In genomic region chr20:8144282-8145245, GRCh38 we compare ENCODE assay signal across 1 cellular context.
TF ChIP-seq lines count a peak whose summit lies in the region.

No MANE protein-coding gene starts in this region.

TF ChIP-seq in HepG2, 621 proteins besides CTCF, POLR2A, EP300 and RAD21 (continued from another document and continues in another):
- TF ChIP-seq ZBTB38 (CRISPR knock-in tag; IDR thresholded peaks at IDR 0.05) (peak; percentile 64; the same call in 1 of the 2 replicates), ZNF33B (CRISPR knock-in tag; IDR thresholded peaks at IDR 0.05) (peak; percentile 94), ZNF382 (CRISPR knock-in tag; IDR thresholded peaks at IDR 0.05; ENCODE audit: borderline replicate concordance) (no peak), ZNF281 (CRISPR knock-in tag; IDR thresholded peaks at IDR 0.05; ENCODE audit: borderline replicate concordance) (peak; percentile 92), BORCS8-MEF2B (CRISPR knock-in tag; IDR thresholded peaks at IDR 0.05) (peak; percentile 79; the same call in 1 of the 2 replicates), RFX3 (CRISPR knock-in tag; IDR thresholded peaks at IDR 0.05) (0 out of 2 replicates have a peak, but pooled peaks have one; percentile 9), RCOR2 (CRISPR knock-in tag; IDR thresholded peaks at IDR 0.05) (peak; percentile 99), ZSCAN30 (CRISPR knock-in tag; IDR thresholded peaks at IDR 0.05) (no peak), RBAK (CRISPR knock-in tag; IDR thresholded peaks at IDR 0.05) (peak; percentile 94), RAD51 (IDR thresholded peaks at IDR 0.05; ENCODE audit: borderline replicate concordance) (no peak), PBX3 (CRISPR knock-in tag; IDR thresholded peaks at IDR 0.05; ENCODE audit: borderline replicate concordance) (no peak), SRSF1 (optimal IDR thresholded peaks at IDR 0.05; ENCODE audit: low read depth, low read length) (no peak), ZBTB3 (CRISPR knock-in tag; IDR thresholded peaks at IDR 0.05; ENCODE audit: borderline replicate concordance, low read depth) (peak; percentile 82), SOX5 (CRISPR knock-in tag; IDR thresholded peaks at IDR 0.05; ENCODE audit: borderline replicate concordance) (peak; percentile 99), ZNF564 (CRISPR knock-in tag; IDR thresholded peaks at IDR 0.05) (peak; percentile 76; the same call in 1 of the 2 replicates), ZKSCAN1 (IDR thresholded peaks at IDR 0.05; ENCODE audit: low read length) (peak; percentile 72; the same call in 1 of the 2 replicates), KDM4B (CRISPR knock-in tag; IDR thresholded peaks at IDR 0.05) (peak; percentile 100), ZNF317 (CRISPR knock-in tag; IDR thresholded peaks at IDR 0.05) (peak; percentile 94), GFI1 (CRISPR knock-in tag; IDR thresholded peaks at IDR 0.05; ENCODE audit: borderline replicate concordance) (peak; percentile 91), HCFC1 (IDR thresholded peaks at IDR 0.05; ENCODE audit: low read depth, low read length) (0 out of 2 replicates have a peak, but pooled peaks have one; percentile 34), BHLHE40 (IDR thresholded peaks at IDR 0.05; ENCODE audit: low read length) (peak; percentile 86), MIER2 (CRISPR knock-in tag; IDR thresholded peaks at IDR 0.05) (peak; percentile 91), TFAP4 (IDR thresholded peaks at IDR 0.05; ENCODE audit: borderline replicate concordance, low read depth) (peak; percentile 87), MYC (CRISPR knock-in tag; IDR thresholded peaks at IDR 0.05; ENCODE audit: borderline replicate concordance) (peak; percentile 65; the same call in 1 of the 2 replicates), TCF7 (IDR thresholded peaks at IDR 0.05; ENCODE audit: low read depth) (peak; percentile 94), TBP (CRISPR knock-in tag; IDR thresholded peaks at IDR 0.05) (0 out of 2 replicates have a peak, but pooled peaks have one; percentile 25), ZNF430 (CRISPR knock-in tag; IDR thresholded peaks at IDR 0.05) (peak; percentile 98), ZNF263 (CRISPR knock-in tag; IDR thresholded peaks at IDR 0.05) (no peak; the same call in 1 of the 2 replicates), ZFP36L2 (CRISPR knock-in tag; IDR thresholded peaks at IDR 0.05) (no peak), SRY (CRISPR knock-in tag; IDR thresholded peaks at IDR 0.05) (peak; percentile 23; the same call in 1 of the 2 replicates), GMEB2 (CRISPR knock-in tag; IDR thresholded peaks at IDR 0.05; ENCODE audit: low read depth) (no peak; the same call in 1 of the 2 replicates), STAT5B (CRISPR knock-in tag; IDR thresholded peaks at IDR 0.05) (peak; percentile 95), ZSCAN31 (CRISPR knock-in tag; IDR thresholded peaks at IDR 0.05; ENCODE audit: low read depth) (peak; percentile 98), ZNF12 (CRISPR knock-in tag; IDR thresholded peaks at IDR 0.05) (peak; percentile 94), ZNF18 (CRISPR knock-in tag; IDR thresholded peaks at IDR 0.05; ENCODE audit: insufficient replicate concordance) (peak; percentile 93), KIAA2018 (CRISPR knock-in tag; IDR thresholded peaks at IDR 0.05; ENCODE audit: borderline replicate concordance) (0 out of 2 replicates have a peak, but pooled peaks have one; percentile 54), ZKSCAN8 (CRISPR knock-in tag; IDR thresholded peaks at IDR 0.05; ENCODE audit: borderline replicate concordance) (peak; percentile 96), ZFP91 (CRISPR knock-in tag; IDR thresholded peaks at IDR 0.05; ENCODE audit: borderline replicate concordance) (peak; percentile 34; the same call in 1 of the 2 replicates)
- TF ChIP-seq, protein P1, sequence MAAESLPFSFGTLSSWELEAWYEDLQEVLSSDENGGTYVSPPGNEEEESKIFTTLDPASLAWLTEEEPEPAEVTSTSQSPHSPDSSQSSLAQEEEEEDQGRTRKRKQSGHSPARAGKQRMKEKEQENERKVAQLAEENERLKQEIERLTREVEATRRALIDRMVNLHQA (CRISPR knock-in tag; IDR thresholded peaks at IDR 0.05) = peak; percentile 99
- TF ChIP-seq, protein P2, sequence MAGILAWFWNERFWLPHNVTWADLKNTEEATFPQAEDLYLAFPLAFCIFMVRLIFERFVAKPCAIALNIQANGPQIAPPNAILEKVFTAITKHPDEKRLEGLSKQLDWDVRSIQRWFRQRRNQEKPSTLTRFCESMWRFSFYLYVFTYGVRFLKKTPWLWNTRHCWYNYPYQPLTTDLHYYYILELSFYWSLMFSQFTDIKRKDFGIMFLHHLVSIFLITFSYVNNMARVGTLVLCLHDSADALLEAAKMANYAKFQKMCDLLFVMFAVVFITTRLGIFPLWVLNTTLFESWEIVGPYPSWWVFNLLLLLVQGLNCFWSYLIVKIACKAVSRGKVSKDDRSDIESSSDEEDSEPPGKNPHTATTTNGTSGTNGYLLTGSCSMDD (CRISPR knock-in tag; IDR thresholded peaks at IDR 0.05) = no peak
- TF ChIP-seq, protein P3, sequence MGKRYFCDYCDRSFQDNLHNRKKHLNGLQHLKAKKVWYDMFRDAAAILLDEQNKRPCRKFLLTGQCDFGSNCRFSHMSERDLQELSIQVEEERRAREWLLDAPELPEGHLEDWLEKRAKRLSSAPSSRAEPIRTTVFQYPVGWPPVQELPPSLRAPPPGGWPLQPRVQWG (CRISPR knock-in tag; IDR thresholded peaks at IDR 0.05; ENCODE audit: borderline replicate concordance, low read depth) = no peak
